Comparison of ENCODE assay signal across 1 cellular context in genomic region chr10:122012731-122013130, GRCh38.
TF ChIP-seq lines count a peak whose summit lies in the region.

No MANE protein-coding gene starts in this region.

TF ChIP-seq in HepG2, 621 proteins besides CTCF, POLR2A, EP300 and RAD21:
- TF ChIP-seq ZNF512 (CRISPR knock-in tag; IDR thresholded peaks at IDR 0.05): no peak
- no peak for TF ChIP-seq ZNF816 (CRISPR knock-in tag; IDR thresholded peaks at IDR 0.05; ENCODE audit: borderline replicate concordance)
- peak; percentile 100 for TF ChIP-seq ZNF343 (CRISPR knock-in tag; IDR thresholded peaks at IDR 0.05)
- TF ChIP-seq ZFP36 (IDR thresholded peaks at IDR 0.05; ENCODE audit: borderline replicate concordance, low read depth, low read length, partially characterized antibody): no peak
